ENCODE assay signal across 27 cellular contexts in the genomic region with DNA sequence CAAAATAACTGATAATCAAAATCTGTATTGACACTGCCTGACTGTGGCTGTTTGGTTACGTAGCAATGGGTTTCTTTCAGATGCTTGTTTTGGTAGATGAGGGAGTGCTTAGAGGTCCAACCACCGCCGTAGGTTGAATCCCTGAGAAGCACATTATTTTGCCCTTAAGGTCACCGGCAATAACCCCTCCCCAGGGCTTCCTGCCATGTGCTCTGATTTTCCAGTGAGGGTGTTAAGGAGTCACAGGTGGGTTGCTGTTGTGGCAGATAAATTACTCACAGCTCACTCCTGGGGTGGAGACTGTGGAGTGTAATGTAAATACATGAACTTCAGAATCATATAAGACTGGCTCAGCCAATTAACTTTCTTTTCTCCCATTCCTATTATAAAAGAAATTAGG.
"Had no signal": no experiment of that assay in that cellular context is flagged by ENCODE, and none has a peak within 500 bp of the region (broad histone marks: within the 10 kb centered on the region; RNA-seq: fewer than 3 reads in every experiment).

No MANE protein-coding gene starts in this region.

- ATAC-seq: activated CD4-positive, alpha-beta T cell treated with anti-CD3 and anti-CD28 coated beads for 36 hours; activated CD8-positive, alpha-beta memory T cell treated with anti-CD3 and anti-CD28 coated beads, Interleukin-2, amount 10 ng/mL, durations not matched to agents 7 days and 5 days; activated CD8-positive, alpha-beta T cell treated with anti-CD3 and anti-CD28 coated beads, Interleukin-2, amount 10 ng/mL, durations not matched to agents 7 days and 5 days; activated naive CD8-positive, alpha-beta T cell treated with anti-CD3 and anti-CD28 coated beads, Interleukin-2, amount 50 U/mL, for 24 hours; body of pancreas; gastroesophageal sphincter had no signal

- DNase-seq: activated CD4-positive, alpha-beta memory T cell treated with anti-CD3 and anti-CD28 coated beads for 36 hours; activated CD4-positive, alpha-beta T cell treated with anti-CD3 and anti-CD28 coated beads for 36 hours; activated CD4-positive, alpha-beta T cell treated with anti-CD3 and anti-CD28 coated beads, Interleukin-2, amount 10 ng/mL, durations not matched to agents 24 days and 14 days; activated CD4-positive, CD25-positive, alpha-beta regulatory T cell; activated CD4-positive, CD25-positive, alpha-beta regulatory T cell treated with anti-CD3 and anti-CD28 coated beads, Interleukin-2, amount 50 U/mL, for 72 hours; activated CD8-positive, alpha-beta memory T cell treated with anti-CD3 and anti-CD28 coated beads, Interleukin-2, amount 10 ng/mL, durations not matched to agents 7 days and 5 days; activated CD8-positive, alpha-beta memory T cell treated with anti-CD3 and anti-CD28 coated beads, Interleukin-2, amount 50 U/mL, for 4 hours; activated CD8-positive, alpha-beta T cell treated with anti-CD3 and anti-CD28 coated beads, Interleukin-2, amount 10 ng/mL, durations not matched to agents 7 days and 5 days; activated effector memory CD4-positive, alpha-beta T cell treated with anti-CD3 and anti-CD28 coated beads, Interleukin-2, amount 50 U/mL, for 16 hours; activated naive CD4-positive, alpha-beta T cell treated with anti-CD3 and anti-CD28 coated beads for 36 hours; activated naive CD8-positive, alpha-beta T cell treated with anti-CD3 and anti-CD28 coated beads for 36 hours; activated naive CD8-positive, alpha-beta T cell treated with anti-CD3 and anti-CD28 coated beads, Interleukin-2, amount 50 U/mL, for 24 hours; activated T-cell treated with anti-CD3 and anti-CD28 coated beads, Interleukin-2, amount 50 U/mL, for 1 hour; activated T-cell treated with anti-CD3 and anti-CD28 coated beads, Interleukin-2, amount 50 U/mL, for 48 hours; adrenal gland; amygdala; aorta; body of pancreas; central memory CD4-positive, alpha-beta T cell; cerebellar nuclear complex; colonic mucosa; effector CD8-positive, alpha-beta T cell; esophagus squamous epithelium; foreskin melanocyte; head of caudate nucleus; hippocampal formation had no signal
